Comparison of ENCODE assay signal across 9 cellular contexts in the genomic region with DNA sequence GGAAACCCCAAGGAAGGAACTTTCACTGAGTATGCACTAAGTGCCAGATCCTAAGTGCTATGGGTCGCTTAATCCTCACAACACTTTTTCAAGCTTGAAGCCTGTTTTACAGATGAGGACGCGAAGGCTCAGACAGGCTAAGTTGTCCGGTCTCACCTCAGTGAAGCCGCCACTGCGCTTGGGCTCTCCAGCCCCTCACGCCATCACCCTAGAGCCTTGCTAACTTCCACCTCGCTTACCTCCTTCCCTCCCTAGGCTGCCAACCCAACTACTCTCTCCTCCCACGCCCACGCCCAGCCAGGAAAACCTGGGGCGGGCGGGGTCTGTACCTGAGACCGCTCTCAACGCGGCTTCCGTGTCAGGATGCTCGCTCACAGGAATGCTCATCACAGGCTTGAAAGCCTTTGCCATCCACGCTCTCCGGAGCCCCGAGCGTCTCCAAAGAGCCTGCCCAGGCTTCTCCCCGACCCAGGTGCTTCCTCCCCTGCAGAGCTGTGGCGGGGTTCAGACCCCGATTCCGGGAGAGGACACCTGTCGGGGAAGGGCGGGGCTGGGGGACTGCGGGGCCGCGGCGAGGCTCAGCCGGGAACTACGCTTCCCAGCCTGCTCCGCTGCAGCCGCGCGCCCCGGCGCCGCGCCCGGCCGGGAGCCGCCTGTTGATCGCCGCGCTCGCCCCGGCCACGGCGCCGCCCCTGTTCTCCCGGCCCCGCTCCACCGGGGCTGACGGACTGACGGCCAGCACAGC. TPM values are rescaled to one million over a fixed set of nuclear protein-coding genes. Genes with fewer than 3 reads are reported as not detected.
A peak's percentile ranks its signal among the peaks of the same experiment; 100 is the strongest.
DNase-seq lines count a peak whose midpoint lies in the region; ATAC-seq, FAIRE-seq and TF ChIP-seq lines count a peak whose summit lies in the region.
"Had no signal": no experiment of that assay in that cellular context is flagged by ENCODE, and none has a peak within 500 bp of the region (broad histone marks: within the 10 kb centered on the region; RNA-seq: fewer than 3 reads in every experiment).

A gene (plus strand): TSS at position 656 of the 745 bp plus-strand sequence. CDS start 14,845 bp downstream, outside the sequence.

- no peaks in the 10 kb centered on the region for H3K36me3 ChIP-seq in DOHH2 (ENCODE audit: control insufficient read depth, low read length)

- H3K4me3 ChIP-seq in DOHH2 (ENCODE audit: low read length): peak within 1 kb of the TSS; percentile 81

- TF ChIP-seq CTCF in DOHH2 (IDR thresholded peaks at IDR 0.05; ENCODE audit: low read depth, low read length, poor library complexity, severe bottlenecking): no peak
- no peak for TF ChIP-seq CTCF in VCaP (conservative IDR thresholded peaks at IDR 0.05)

- H3K9me3 ChIP-seq in DOHH2 (ENCODE audit: control insufficient read depth, insufficient read depth, low read length): no peaks in the 10 kb centered on the region

- no peaks in the 10 kb centered on the region for H3K79me2 ChIP-seq in DOHH2 (ENCODE audit: control insufficient read depth, low read length)

- peak within 1 kb of the TSS; percentile 94 to 98 (median 96) for H3K4me3 Mint-ChIP-seq in IgD-negative memory B cell

- peaks cover 41% of the 10 kb centered on the region for H3K27me3 ChIP-seq in DOHH2 (ENCODE audit: control insufficient read depth, low read length)

- H3K27ac ChIP-seq in DOHH2 (ENCODE audit: low read depth, low read length): peak within 1 kb of the TSS; percentile 31
- H3K27ac ChIP-seq in VCaP: peak within 1 kb of the TSS; percentile 80
- H3K27ac ChIP-seq in cingulate gyrus (ENCODE audit: low read depth, low read length): peak within 1 kb of the TSS; percentile 56

- H3K9me3 Mint-ChIP-seq in IgD-negative memory B cell: peaks cover 0 to 2% (median 0%) of the 10 kb centered on the region in 3 donors

- no peak; the same call in 1 of the 2 replicates for TF ChIP-seq POLR2A in H54 (IDR thresholded peaks at IDR 0.05; ENCODE audit: low read depth, low read length)

- peak; percentile 76 for DNase-seq in left kidney (ENCODE audit: low read depth, low spot score)
- peak; percentile 65 for DNase-seq in stimulated activated CD4-positive, alpha-beta T cell treated with anti-CD3 and anti-CD28 coated beads, Interleukin-4, amount 100 ng/mL, for 1 hour
- no peak for DNase-seq in H54 (ENCODE audit: insufficient read length, low spot score)

- peak; percentile 74 for ATAC-seq in GM21515 (IDR thresholded peaks at IDR 0.05; ENCODE audit: unreplicated experiment)

- peaks cover 32 to 40% (median 36%) of the 10 kb centered on the region in 3 donors for H3K4me1 Mint-ChIP-seq in IgD-negative memory B cell

- no peaks in the 10 kb centered on the region for H4K20me1 ChIP-seq in DOHH2 (ENCODE audit: control insufficient read depth, insufficient read depth, low read depth, low read length)

- peaks cover 2% of the 10 kb centered on the region for H3K27me3 Mint-ChIP-seq in IgD-negative memory B cell

- no peak for FAIRE-seq in H54 (lab: Jason Lieb, UNC)
- FAIRE-seq: colon had no signal

- H3K36me3 Mint-ChIP-seq in IgD-negative memory B cell: no peaks in the 10 kb centered on the region

- no peaks in the 10 kb centered on the region for H3K9me2 ChIP-seq in DOHH2 (replicated peaks; ENCODE audit: control insufficient read depth, low read length)

- peaks cover 38% of the 10 kb centered on the region for H3K4me1 ChIP-seq in DOHH2 (ENCODE audit: control insufficient read depth, low read length)

- H3F3A ChIP-seq in DOHH2 (ENCODE audit: control insufficient read depth, insufficient read depth): peaks cover 11% of the 10 kb centered on the region

- H3K27ac Mint-ChIP-seq in IgD-negative memory B cell: peak within 1 kb of the TSS; percentile 65 to 94 (median 94)

- H3K4me2 ChIP-seq in DOHH2 (ENCODE audit: low read length): peak within 1 kb of the TSS; percentile 84

RNA-seq across cellular contexts. Expression of the gene that starts here (rescaled TPM):
- polyA plus RNA-seq in IgD-negative memory B cell: 6.4 TPM
